In the genomic region with DNA sequence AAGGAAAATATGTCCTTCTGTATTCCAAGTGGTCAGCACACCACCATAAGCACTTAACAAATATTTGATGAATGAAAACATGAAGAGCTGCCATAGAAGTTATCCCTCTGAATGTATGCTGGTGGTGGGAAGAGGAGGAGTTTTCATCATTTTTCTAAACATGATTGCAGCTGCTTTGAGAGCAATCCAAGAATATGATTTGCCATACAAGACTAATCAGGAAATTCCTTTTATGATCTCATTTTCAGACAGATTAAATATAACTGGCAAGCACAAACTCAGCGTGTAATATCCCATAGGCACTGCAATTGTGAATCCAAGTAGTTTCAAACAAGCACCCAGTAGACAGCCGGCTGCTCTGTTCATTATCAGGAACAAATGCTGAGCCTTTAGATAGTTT, we compare ENCODE assay signal across 16 cellular contexts.
DNase-seq lines count a peak whose midpoint lies in the region; ATAC-seq and TF ChIP-seq lines count a peak whose summit lies in the region.
"Had no signal": no experiment of that assay in that cellular context is flagged by ENCODE, and none has a peak within 500 bp of the region (broad histone marks: within the 10 kb centered on the region; RNA-seq: fewer than 3 reads in every experiment).

No MANE protein-coding gene starts in this region.

- no peak overlapping the region for H3K9ac ChIP-seq in neural progenitor cell
- H3K9ac ChIP-seq: BLaER1 treated with 17β-estradiol and CSF1 and Interleukin-3, amounts not matched to agents 10 nM and 100 nM had no signal

- H4K20me1 ChIP-seq in neural progenitor cell (ENCODE audit: low read depth), result no peaks in the 10 kb centered on the region
- H4K20me1 ChIP-seq: BLaER1 treated with 17β-estradiol and CSF1 and Interleukin-3, amounts not matched to agents 10 nM and 100 nM had no signal

- H3K79me2 ChIP-seq in neural progenitor cell (ENCODE audit: low read depth), result no peaks in the 10 kb centered on the region

- H3K9me3 ChIP-seq in Caco-2, result no peaks in the 10 kb centered on the region
- no peaks in the 10 kb centered on the region for H3K9me3 ChIP-seq in neural progenitor cell (ENCODE audit: low read depth)
- H3K9me3 ChIP-seq in right lobe of liver, result no peaks in the 10 kb centered on the region
- H3K9me3 ChIP-seq: pancreas had no signal

- POLR2A ChIA-PET in Caco-2 (lab: Charles Lee), result no interaction called here

- H3K36me3 ChIP-seq in Caco-2 (ENCODE audit: control insufficient read depth, insufficient read depth, low read length) (no peaks in the 10 kb centered on the region), neural progenitor cell (no peaks in the 10 kb centered on the region), right lobe of liver (no peaks in the 10 kb centered on the region)
- H3K36me3 ChIP-seq: BLaER1 treated with 17β-estradiol and CSF1 and Interleukin-3, amounts not matched to agents 10 nM and 100 nM; pancreas had no signal

- H3K36me3 Mint-ChIP-seq in Caco-2 (ENCODE audit: insufficient read depth, unreplicated experiment), result no peaks in the 10 kb centered on the region
- H3K36me3 Mint-ChIP-seq in neural progenitor cell, result no peaks in the 10 kb centered on the region

- H3K9me3 Mint-ChIP-seq in Caco-2 (ENCODE audit: unreplicated experiment), result peaks cover 36% of the 10 kb centered on the region
- no peaks in the 10 kb centered on the region for H3K9me3 Mint-ChIP-seq in neural progenitor cell

- H3K4me1 ChIP-seq in Caco-2 (peaks cover 22% of the 10 kb centered on the region), neural progenitor cell (peaks cover 45% of the 10 kb centered on the region), right lobe of liver (no peaks in the 10 kb centered on the region)
- H3K4me1 ChIP-seq: BLaER1 treated with 17β-estradiol and CSF1 and Interleukin-3, amounts not matched to agents 10 nM and 100 nM; pancreas had no signal

- ATAC-seq in GM18907 (IDR thresholded peaks at IDR 0.05; ENCODE audit: unreplicated experiment), result no peak
- ATAC-seq in GM21619 (IDR thresholded peaks at IDR 0.05; ENCODE audit: unreplicated experiment), result no peak
- no peak for ATAC-seq in right lobe of liver
- ATAC-seq: activated T-helper 17 cell treated with anti-CD3 and anti-CD28 coated beads, Interleukin-2, amount 50 U/mL, for 72 hours; GM12878; pancreas had no signal

- TF ChIP-seq CTCF in Caco-2 (IDR thresholded peaks at IDR 0.05; ENCODE audit: insufficient read depth in 1 of 2, low read depth in 1 of 2, low read length in 1 of 2, severe bottlenecking in 1 of 2, unreplicated experiment in 1 of 2), result no peak
- no peak for TF ChIP-seq CTCF in choroid plexus epithelial cell (conservative IDR thresholded peaks at IDR 0.05; ENCODE audit: low read depth, low read length)
- TF ChIP-seq CTCF in neural progenitor cell (IDR thresholded peaks at IDR 0.05), result no peak
- no peak for TF ChIP-seq CTCF in right lobe of liver (IDR thresholded peaks at IDR 0.05)

- no peak overlapping the region for H2AFZ ChIP-seq in neural progenitor cell (replicated peaks)

- H3K27ac ChIP-seq in neural progenitor cell, result no peak overlapping the region
- H3K27ac ChIP-seq in right lobe of liver, result no peak overlapping the region
- H3K27ac ChIP-seq: BLaER1 treated with 17β-estradiol and CSF1 and Interleukin-3, amounts not matched to agents 10 nM and 100 nM; pancreas had no signal

- WGBS in right lobe of liver (ENCODE audit: insufficient coverage, low coverage, low lambda C conversion rate, missing lambda C conversion rate), result 33% methylated on average over 2 of the region's 2 CpGs

- no peak for TF ChIP-seq POLR2A in right lobe of liver (IDR thresholded peaks at IDR 0.05)

- intact Hi-C loops in Caco-2 (cut with micrococcal nuclease; ENCODE audit: unreplicated experiment) (no loop called here), posterior vena cava (cut with DNase I) (no loop called here), right lobe of liver (cut with DNase I) (no loop called here)

- H3K27me3 ChIP-seq in Caco-2 (replicated peaks; ENCODE audit: control insufficient read depth, insufficient read depth, low read length) (no peaks in the 10 kb centered on the region), neural progenitor cell (no peaks in the 10 kb centered on the region), right lobe of liver (no peaks in the 10 kb centered on the region)
- H3K27me3 ChIP-seq: BLaER1 treated with 17β-estradiol and CSF1 and Interleukin-3, amounts not matched to agents 10 nM and 100 nM; pancreas had no signal

- H3K4me3 Mint-ChIP-seq in Caco-2 (ENCODE audit: unreplicated experiment), result no peak overlapping the region
- H3K4me3 Mint-ChIP-seq in neural progenitor cell, result no peak overlapping the region
- H3K4me3 Mint-ChIP-seq: activated T-helper 17 cell treated with anti-CD3 and anti-CD28 coated beads, Interleukin-2, amount 50 U/mL, for 72 hours had no signal

- H3K4me2 ChIP-seq in neural progenitor cell, result peak overlapping the region; percentile 45
- H3K4me2 ChIP-seq: BLaER1 treated with 17β-estradiol and CSF1 and Interleukin-3, amounts not matched to agents 10 nM and 100 nM had no signal

- H3K27ac Mint-ChIP-seq in Caco-2 (ENCODE audit: unreplicated experiment) (peak overlapping the region; percentile 29), neural progenitor cell (no peak overlapping the region)
- H3K27ac Mint-ChIP-seq: activated T-helper 17 cell treated with anti-CD3 and anti-CD28 coated beads, Interleukin-2, amount 50 U/mL, for 72 hours had no signal

- no TSS peak for BruUV-seq in Caco-2 (replicated peaks; lab: Mats Ljungman, UMichigan)

- H3K4me1 Mint-ChIP-seq in Caco-2 (ENCODE audit: low read depth, unreplicated experiment) (peaks cover 34% of the 10 kb centered on the region), neural progenitor cell (peaks cover 17% of the 10 kb centered on the region)
- H3K4me1 Mint-ChIP-seq: activated T-helper 17 cell treated with anti-CD3 and anti-CD28 coated beads, Interleukin-2, amount 50 U/mL, for 72 hours had no signal

- no peak for DNase-seq in Caco-2
- peak; percentile 32 to 39 for DNase-seq in NCI-H1930 (lab: John Stamatoyannopoulos, UW)
- peak; percentile 67 for DNase-seq in choroid plexus epithelial cell (ENCODE audit: low read depth)
- DNase-seq in neural progenitor cell (ENCODE audit: low spot score), result no peak
- DNase-seq in posterior vena cava (ENCODE audit: low spot score), result no peak
- DNase-seq in right lobe of liver, result no peak
- DNase-seq: activated CD4-positive, alpha-beta T cell treated with anti-CD3 and anti-CD28 coated beads, Interleukin-2, amount 50 U/mL, for 48 hours; DMS79 treated with DMSO at 0.1 percent for 48 hours; effector CD4-positive, alpha-beta T cell; NCI-H2029 treated with DMSO at 0.1 percent for 48 hours; pancreas had no signal

- H3K27me3 Mint-ChIP-seq in Caco-2 (ENCODE audit: insufficient read depth, unreplicated experiment) (no peaks in the 10 kb centered on the region), neural progenitor cell (ENCODE audit: insufficient read depth, low read depth) (no peaks in the 10 kb centered on the region)
- H3K27me3 Mint-ChIP-seq: activated T-helper 17 cell treated with anti-CD3 and anti-CD28 coated beads, Interleukin-2, amount 50 U/mL, for 72 hours had no signal

- no peak overlapping the region for H3K4me3 ChIP-seq in Caco-2 (ENCODE audit: low read depth, low read length)
- no peak overlapping the region for H3K4me3 ChIP-seq in choroid plexus epithelial cell (ENCODE audit: low read depth, low read length)
- H3K4me3 ChIP-seq in neural progenitor cell, result no peak overlapping the region
- H3K4me3 ChIP-seq in right lobe of liver, result no peak overlapping the region
- H3K4me3 ChIP-seq: BLaER1 treated with 17β-estradiol and CSF1 and Interleukin-3, amounts not matched to agents 10 nM and 100 nM; GM12878; pancreas had no signal

- peaks cover 6% of the 10 kb centered on the region for H3F3A ChIP-seq in neural progenitor cell (ENCODE audit: low read depth)

- CTCF ChIA-PET in Caco-2 (lab: Charles Lee), result no interaction called here

Comparison
In these comparisons a context has a peak if more than half of its experiments do, and no peak if none do; other contexts are left out.
1. DNase-seq: peak in NCI-H1930 (2 of 2) and choroid plexus epithelial cell (single experiment); none in Caco-2 (0 of 2), neural progenitor cell (single experiment), posterior vena cava (single experiment) and right lobe of liver (0 of 3).